1 cellular context compared by ENCODE assay signal in the genomic region with DNA sequence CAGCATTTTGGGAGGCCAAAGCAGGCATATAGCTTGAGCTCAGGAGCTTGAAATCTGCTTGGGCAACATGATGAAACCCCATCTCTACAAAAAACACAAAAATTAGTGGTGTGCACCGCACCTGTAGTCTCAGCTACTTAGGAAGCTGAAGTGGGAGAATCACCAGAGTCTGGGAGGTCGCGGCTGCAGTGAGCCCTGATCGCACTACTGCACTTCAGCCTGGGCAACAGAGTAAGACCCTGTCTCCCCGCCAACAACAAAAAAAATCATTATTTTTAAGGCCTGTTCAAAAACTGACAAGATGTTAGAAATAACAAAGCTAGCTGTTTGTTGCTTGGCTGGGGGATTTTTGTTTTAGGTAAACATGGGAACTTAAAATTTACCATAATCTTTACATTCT.
TF ChIP-seq lines count a peak whose summit lies in the region.

No MANE protein-coding gene starts in this region.

TF ChIP-seq in K562, 482 proteins besides CTCF, POLR2A, EP300 and RAD21:
- TF ChIP-seq, protein P1, sequence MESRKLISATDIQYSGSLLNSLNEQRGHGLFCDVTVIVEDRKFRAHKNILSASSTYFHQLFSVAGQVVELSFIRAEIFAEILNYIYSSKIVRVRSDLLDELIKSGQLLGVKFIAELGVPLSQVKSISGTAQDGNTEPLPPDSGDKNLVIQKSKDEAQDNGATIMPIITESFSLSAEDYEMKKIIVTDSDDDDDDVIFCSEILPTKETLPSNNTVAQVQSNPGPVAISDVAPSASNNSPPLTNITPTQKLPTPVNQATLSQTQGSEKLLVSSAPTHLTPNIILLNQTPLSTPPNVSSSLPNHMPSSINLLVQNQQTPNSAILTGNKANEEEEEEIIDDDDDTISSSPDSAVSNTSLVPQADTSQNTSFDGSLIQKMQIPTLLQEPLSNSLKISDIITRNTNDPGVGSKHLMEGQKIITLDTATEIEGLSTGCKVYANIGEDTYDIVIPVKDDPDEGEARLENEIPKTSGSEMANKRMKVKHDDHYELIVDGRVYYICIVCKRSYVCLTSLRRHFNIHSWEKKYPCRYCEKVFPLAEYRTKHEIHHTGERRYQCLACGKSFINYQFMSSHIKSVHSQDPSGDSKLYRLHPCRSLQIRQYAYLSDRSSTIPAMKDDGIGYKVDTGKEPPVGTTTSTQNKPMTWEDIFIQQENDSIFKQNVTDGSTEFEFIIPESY (CRISPR knock-in tag; IDR thresholded peaks at IDR 0.05), result peak; percentile 85
- TF ChIP-seq, protein P2, sequence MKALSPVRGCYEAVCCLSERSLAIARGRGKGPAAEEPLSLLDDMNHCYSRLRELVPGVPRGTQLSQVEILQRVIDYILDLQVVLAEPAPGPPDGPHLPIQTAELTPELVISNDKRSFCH (CRISPR knock-in tag; IDR thresholded peaks at IDR 0.05), result no peak
- TF ChIP-seq, protein P2 (tag; IDR thresholded peaks at IDR 0.05), result no peak
